Comparison of ENCODE assay signal across 1 cellular context in the genomic region with DNA sequence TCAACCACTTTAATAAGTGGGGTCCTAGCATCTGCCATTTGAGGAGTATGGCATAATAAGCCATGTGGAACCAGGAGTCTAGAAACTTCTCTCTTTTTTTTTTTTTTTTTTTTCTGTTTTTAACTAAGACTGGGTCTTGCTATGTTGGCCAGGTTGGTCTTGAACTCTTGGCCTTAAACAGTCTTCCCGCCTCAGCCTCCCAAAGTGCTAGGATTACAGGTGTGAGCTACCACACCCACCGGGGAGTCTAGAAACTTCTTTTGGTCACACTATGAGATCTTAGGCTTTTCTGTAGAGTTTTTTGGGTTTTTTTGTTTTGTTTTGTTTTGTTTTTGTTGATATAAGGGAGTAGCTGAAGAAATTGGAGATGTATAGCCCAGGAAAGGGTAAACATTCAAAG.
TF ChIP-seq lines count a peak whose summit lies in the region.

No MANE protein-coding gene starts in this region.

TF ChIP-seq in endothelial cell of umbilical vein, 7 proteins besides CTCF, POLR2A, EP300 and RAD21:
- TF ChIP-seq EZH2 (IDR thresholded peaks at IDR 0.05; ENCODE audit: borderline replicate concordance, low read depth, low read length, severe bottlenecking) (no peak), POLR2AphosphoS5 (IDR thresholded peaks at IDR 0.05; ENCODE audit: insufficient read depth, low read depth, low read length) (no peak), MYC (IDR thresholded peaks at IDR 0.05; ENCODE audit: low read depth, low read length) (no peak), GATA2 (IDR thresholded peaks at IDR 0.05; ENCODE audit: insufficient read depth, insufficient read length, low read depth, low read length) (no peak), JUN (IDR thresholded peaks at IDR 0.05; ENCODE audit: borderline replicate concordance, insufficient read depth, insufficient read length, low read depth) (no peak), FOS (IDR thresholded peaks at IDR 0.05; ENCODE audit: borderline replicate concordance, insufficient read depth, low read length) (no peak)
- TF ChIP-seq, protein P1, sequence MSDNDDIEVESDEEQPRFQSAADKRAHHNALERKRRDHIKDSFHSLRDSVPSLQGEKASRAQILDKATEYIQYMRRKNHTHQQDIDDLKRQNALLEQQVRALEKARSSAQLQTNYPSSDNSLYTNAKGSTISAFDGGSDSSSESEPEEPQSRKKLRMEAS (IDR thresholded peaks at IDR 0.05; ENCODE audit: insufficient read depth, insufficient read length) = no peak
